ENCODE assay signal across 9 cellular contexts in genomic region chr11:15074206-15075161, GRCh38. TPM values are rescaled to one million over a fixed set of nuclear protein-coding genes. Genes with fewer than 3 reads are reported as not detected.
A peak's percentile ranks its signal among the peaks of the same experiment; 100 is the strongest.
DNase-seq lines count a peak whose midpoint lies in the region; ATAC-seq and TF ChIP-seq lines count a peak whose summit lies in the region.
"Had no signal": no experiment of that assay in that cellular context is flagged by ENCODE, and none has a peak within 500 bp of the region (broad histone marks: within the 10 kb centered on the region; RNA-seq: fewer than 3 reads in every experiment).

No MANE protein-coding gene starts in this region.

- TF ChIP-seq CTCF in PC-9 (conservative IDR thresholded peaks at IDR 0.05) (peak; percentile 78), fibroblast of the aortic adventitia (IDR thresholded peaks at IDR 0.05; ENCODE audit: insufficient read depth, low read length) (peak; percentile 78), nephron progenitor cell (IDR thresholded peaks at IDR 0.05) (peak; percentile 88)

- POLR2A ChIA-PET in PC-9 (lab: Charles Lee; ENCODE audit: unreplicated experiment), result no interaction called here

- TF ChIP-seq EP300 in Ishikawa (IDR thresholded peaks at IDR 0.05; ENCODE audit: borderline replicate concordance), result no peak

- H3K4me3 ChIP-seq in PC-9 (no peak overlapping the region), fibroblast of the aortic adventitia (ENCODE audit: low read depth, low read length) (peak overlapping the region; percentile 44)

- H3K79me2 ChIP-seq in PC-9 (ENCODE audit: low read depth), result no peaks in the 10 kb centered on the region

- no peaks in the 10 kb centered on the region for H3K9me2 ChIP-seq in PC-9 (ENCODE audit: insufficient read depth)

- no peaks in the 10 kb centered on the region for H3K4me1 ChIP-seq in PC-9 (replicated peaks; ENCODE audit: insufficient read depth)

- no peak overlapping the region for H3K4me2 ChIP-seq in PC-9

- intact Hi-C loops in PC-9 (cut with micrococcal nuclease; ENCODE audit: unreplicated experiment), result loop anchor here (10.0 kb wide), 1 partner anchor 170 kb away; no protein-coding TSS in a partner anchor

- no peaks in the 10 kb centered on the region for H3F3A ChIP-seq in PC-9 (ENCODE audit: insufficient read depth, low read depth)

- DNase-seq in DMS153 (lab: John Stamatoyannopoulos, UW) (peak; percentile 89), PC-9 (peak in 1 of 2 experiments; percentile 33), fibroblast of the aortic adventitia (ENCODE audit: low read depth) (peak; percentile 60), nephron progenitor cell (peak; percentile 93)
- DNase-seq in activated T-cell treated with anti-CD3 and anti-CD28 coated beads, Interleukin-2, amount 50 U/mL, for 72 hours, result peak; percentile 93
- DNase-seq in stimulated activated naive CD8-positive, alpha-beta T cell treated with anti-CD3 and anti-CD28 coated beads, Interleukin-15, amount 100 ng/mL, for 72 hours, result peak; percentile 90 to 93

- H3K4me3 Mint-ChIP-seq in activated T-cell treated with anti-CD3 and anti-CD28 coated beads, Interleukin-2, amount 50 U/mL, for 72 hours, result peak overlapping the region; percentile 91 to 93
- no peak overlapping the region for H3K4me3 Mint-ChIP-seq in nephron progenitor cell
- H3K4me3 Mint-ChIP-seq in stimulated activated naive CD8-positive, alpha-beta T cell treated with anti-CD3 and anti-CD28 coated beads, Interleukin-15, amount 100 ng/mL, for 72 hours, result peak overlapping the region; percentile 85 to 92

- CTCF ChIA-PET in PC-9 (lab: Charles Lee), result no interaction called here

- no TSS peak for BruUV-seq in PC-9 (replicated peaks; lab: Mats Ljungman, UMichigan)

- H3K4me1 Mint-ChIP-seq in activated T-cell treated with anti-CD3 and anti-CD28 coated beads, Interleukin-2, amount 50 U/mL, for 72 hours (ENCODE audit: low read depth), result peaks cover 30% of the 10 kb centered on the region
- no peaks in the 10 kb centered on the region for H3K4me1 Mint-ChIP-seq in nephron progenitor cell
- peaks cover 30% of the 10 kb centered on the region for H3K4me1 Mint-ChIP-seq in stimulated activated naive CD8-positive, alpha-beta T cell treated with anti-CD3 and anti-CD28 coated beads, Interleukin-15, amount 100 ng/mL, for 72 hours

- peak; percentile 96 for ATAC-seq in GM21717 (IDR thresholded peaks at IDR 0.05; ENCODE audit: unreplicated experiment)
- ATAC-seq in activated T-cell treated with anti-CD3 and anti-CD28 coated beads, Interleukin-2, amount 50 U/mL, for 72 hours (replicated peaks in 1 of 2), result peak; percentile 89
- peak; percentile 92 for ATAC-seq in stimulated activated naive CD8-positive, alpha-beta T cell treated with anti-CD3 and anti-CD28 coated beads, Interleukin-15, amount 100 ng/mL, for 72 hours

- H3K27me3 Mint-ChIP-seq in activated T-cell treated with anti-CD3 and anti-CD28 coated beads, Interleukin-2, amount 50 U/mL, for 72 hours (ENCODE audit: low read depth), result peaks cover 29% of the 10 kb centered on the region
- H3K27me3 Mint-ChIP-seq in nephron progenitor cell (ENCODE audit: low read depth, poor library complexity), result peaks cover 23% of the 10 kb centered on the region
- peaks cover 27% of the 10 kb centered on the region for H3K27me3 Mint-ChIP-seq in stimulated activated naive CD8-positive, alpha-beta T cell treated with anti-CD3 and anti-CD28 coated beads, Interleukin-15, amount 100 ng/mL, for 72 hours

- TF ChIP-seq RAD21 in Ishikawa (IDR thresholded peaks at IDR 0.05; ENCODE audit: low read depth), result peak; percentile 81

- H3K36me3 Mint-ChIP-seq in activated T-cell treated with anti-CD3 and anti-CD28 coated beads, Interleukin-2, amount 50 U/mL, for 72 hours (ENCODE audit: insufficient read depth in 2 of 2), result peaks cover 0 to 3% of the 10 kb centered on the region in 2 donors
- H3K36me3 Mint-ChIP-seq in nephron progenitor cell (ENCODE audit: low read depth), result no peaks in the 10 kb centered on the region

- no peak overlapping the region for H3K27ac ChIP-seq in PC-9
- H3K27ac ChIP-seq: neutrophil had no signal

- no peaks in the 10 kb centered on the region for H3K9me3 ChIP-seq in PC-9 (ENCODE audit: insufficient read depth, low read depth)
- H3K9me3 ChIP-seq: neutrophil had no signal

- H3K36me3 ChIP-seq in PC-9 (ENCODE audit: low read depth), result no peaks in the 10 kb centered on the region
- H3K36me3 ChIP-seq: neutrophil had no signal

- H3K9me3 Mint-ChIP-seq in activated T-cell treated with anti-CD3 and anti-CD28 coated beads, Interleukin-2, amount 50 U/mL, for 72 hours, result no peaks in the 10 kb centered on the region
- peaks cover 21% of the 10 kb centered on the region for H3K9me3 Mint-ChIP-seq in nephron progenitor cell
- peaks cover 0 to 7% of the 10 kb centered on the region in 2 donors for H3K9me3 Mint-ChIP-seq in stimulated activated naive CD8-positive, alpha-beta T cell treated with anti-CD3 and anti-CD28 coated beads, Interleukin-15, amount 100 ng/mL, for 72 hours

- no peaks in the 10 kb centered on the region for H3K27me3 ChIP-seq in PC-9 (ENCODE audit: insufficient read depth, low read depth)

- H2AFZ ChIP-seq in PC-9, result no peak overlapping the region

- H4K20me1 ChIP-seq in PC-9 (ENCODE audit: insufficient read depth), result no peaks in the 10 kb centered on the region

- H3K27ac Mint-ChIP-seq in activated T-cell treated with anti-CD3 and anti-CD28 coated beads, Interleukin-2, amount 50 U/mL, for 72 hours, result peak overlapping the region; percentile 47
- H3K27ac Mint-ChIP-seq in nephron progenitor cell, result no peak overlapping the region
- peak overlapping the region in 1 of 2 donors; percentile 90 for H3K27ac Mint-ChIP-seq in stimulated activated naive CD8-positive, alpha-beta T cell treated with anti-CD3 and anti-CD28 coated beads, Interleukin-15, amount 100 ng/mL, for 72 hours

TF ChIP-seq in Ishikawa, 13 proteins besides CTCF, POLR2A, EP300 and RAD21:
- no peak for TF ChIP-seq NFIC (IDR thresholded peaks at IDR 0.05)
- TF ChIP-seq ZBTB7A (IDR thresholded peaks at IDR 0.05; ENCODE audit: low read depth), result peak; percentile 40; the same call in 1 of the 2 replicates
- TF ChIP-seq MAX (IDR thresholded peaks at IDR 0.05), result peak; percentile 40
- TF ChIP-seq USF1 (IDR thresholded peaks at IDR 0.05), result peak; percentile 47
TF ChIP-seq in Ishikawa: peak in this region for 3.

RNA-seq across cellular contexts. Expression of gene CALCB, which starts 1.1 kb away (rescaled TPM):
- not detected in 2 replicates for total RNA-seq in PC-9 (2021)
- 10 to 100 TPM; 11.2 to 11.9 TPM for total RNA-seq in activated T-cell treated with anti-CD3 and anti-CD28 coated beads, Interleukin-2, amount 50 U/mL, for 72 hours
- not detected in 2 replicates for total RNA-seq in fibroblast of the aortic adventitia (ENCODE audit: low replicate concordance)

RNA-seq across cellular contexts. Expression of gene INSC, which starts 40.2 kb away (rescaled TPM):
- total RNA-seq in PC-9 (2021) (not detected in 2 replicates), fibroblast of the aortic adventitia (ENCODE audit: low replicate concordance) (0.81 TPM in 1 of 2 replicates, not detected in the other)
- total RNA-seq in activated T-cell treated with anti-CD3 and anti-CD28 coated beads, Interleukin-2, amount 50 U/mL, for 72 hours, result 1 to 10 TPM in 1 of 2 donors, under 1 TPM in 1; 0.96 to 3.1 TPM

Comparison
In these comparisons a context has a peak if more than half of its experiments do, and no peak if none do; other contexts are left out.
1. RNA of gene CALCB, which starts 1.1 kb away (total RNA-seq): 11.2 to 11.9 TPM in activated T-cell treated with anti-CD3 and anti-CD28 coated beads, Interleukin-2, amount 50 U/mL, for 72 hours; not detected in PC-9 and not detected in fibroblast of the aortic adventitia; every median in the first group is over 10 times any median in the second.
2. Peak in every context shown above with its lines, with median percentiles within 50 percentile points of each other: ATAC-seq and CTCF ChIP-seq.